Comparison of ENCODE assay signal across 13 cellular contexts in genomic region chr3:108603689-108604088, GRCh38. TPM values are rescaled to one million over a fixed set of nuclear protein-coding genes. Genes with fewer than 3 reads are reported as not detected.
DNase-seq lines count a peak whose midpoint lies in the region; ATAC-seq lines count a peak whose summit lies in the region.
"Had no signal": no experiment of that assay in that cellular context is flagged by ENCODE, and none has a peak within 500 bp of the region (broad histone marks: within the 10 kb centered on the region; RNA-seq: fewer than 3 reads in every experiment).

No MANE protein-coding gene starts in this region.

- no peak overlapping the region for H3K9ac ChIP-seq in adipocyte (ENCODE audit: low read length)

- peaks cover 17 to 20% of the 10 kb centered on the region in 2 donors for H3K4me1 Mint-ChIP-seq in natural killer cell treated with Interleukin-12 subunit alpha and Interleukin-12 subunit beta and Interleukin-15 and Interleukin-18, amount 100 ng/mL, for 72 hours (ENCODE audit: low read depth in 2 of 2)

- peaks cover 4% of the 10 kb centered on the region for H3K4me1 ChIP-seq in adipocyte (ENCODE audit: control insufficient read depth, insufficient read depth, low read length)
- H3K4me1 ChIP-seq: upper lobe of left lung had no signal

- H3K27ac ChIP-seq in KOPT-K1 (ENCODE audit: low read depth, low read length, poor library complexity, severe bottlenecking) (peak overlapping the region; percentile 31), caudate nucleus (ENCODE audit: low read depth, low read length) (no peak overlapping the region)
- H3K27ac ChIP-seq: HL-60 had no signal

- H3K9me3 ChIP-seq in KOPT-K1 (ENCODE audit: insufficient read depth, low read length, poor library complexity, severe bottlenecking) (peaks cover 15% of the 10 kb centered on the region), adipocyte (ENCODE audit: control insufficient read depth, low read length) (no peaks in the 10 kb centered on the region)
- H3K9me3 ChIP-seq: upper lobe of left lung had no signal

- H3K27me3 Mint-ChIP-seq in natural killer cell treated with Interleukin-12 subunit alpha and Interleukin-12 subunit beta and Interleukin-15 and Interleukin-18, amount 100 ng/mL, for 72 hours, result no peaks in the 10 kb centered on the region

- H3K36me3 ChIP-seq in KOPT-K1 (ENCODE audit: insufficient read depth, low read length) (no peaks in the 10 kb centered on the region), adipocyte (ENCODE audit: control insufficient read depth, insufficient read depth, low read length, severe bottlenecking) (no peaks in the 10 kb centered on the region)
- H3K36me3 ChIP-seq: upper lobe of left lung had no signal

- ATAC-seq in natural killer cell treated with Interleukin-12 subunit alpha and Interleukin-12 subunit beta and Interleukin-15 and Interleukin-18, amount 100 ng/mL, for 72 hours, result no peak
- ATAC-seq in GM21825 (IDR thresholded peaks at IDR 0.05; ENCODE audit: unreplicated experiment) (no peak), GM18511 (IDR thresholded peaks at IDR 0.05; ENCODE audit: unreplicated experiment) (no peak)

- H3K27me3 ChIP-seq in adipocyte (replicated peaks; ENCODE audit: control insufficient read depth, insufficient read depth, low read length), result no peaks in the 10 kb centered on the region
- H3K27me3 ChIP-seq: upper lobe of left lung had no signal

- no peaks in the 10 kb centered on the region for H3K36me3 Mint-ChIP-seq in natural killer cell treated with Interleukin-12 subunit alpha and Interleukin-12 subunit beta and Interleukin-15 and Interleukin-18, amount 100 ng/mL, for 72 hours

- H3K4me3 Mint-ChIP-seq in natural killer cell treated with Interleukin-12 subunit alpha and Interleukin-12 subunit beta and Interleukin-15 and Interleukin-18, amount 100 ng/mL, for 72 hours, result peak overlapping the region; percentile 26

- H3K4me3 ChIP-seq in adipocyte (ENCODE audit: low read length), result no peak overlapping the region
- H3K4me3 ChIP-seq: upper lobe of left lung had no signal

- peak overlapping the region; percentile 18 to 93 for H3K27ac Mint-ChIP-seq in natural killer cell treated with Interleukin-12 subunit alpha and Interleukin-12 subunit beta and Interleukin-15 and Interleukin-18, amount 100 ng/mL, for 72 hours

- no peaks in the 10 kb centered on the region for H3K9me3 Mint-ChIP-seq in natural killer cell treated with Interleukin-12 subunit alpha and Interleukin-12 subunit beta and Interleukin-15 and Interleukin-18, amount 100 ng/mL, for 72 hours

- DNase-seq in EH (ENCODE audit: low read depth) (peak; percentile 42), adipocyte (ENCODE audit: low read depth) (peak; percentile 22), NCI-H1048 (lab: John Stamatoyannopoulos, UW) (no peak), caudate nucleus (lab: John Stamatoyannopoulos, UW) (no peak)
- no peak for DNase-seq in natural killer cell treated with Interleukin-12 subunit alpha and Interleukin-12 subunit beta and Interleukin-15 and Interleukin-18, amount 100 ng/mL, for 72 hours (ENCODE audit: low spot score)
- DNase-seq: hippocampal formation, NCI-H2171 treated with DMSO at 0.1 percent for 48 hours, SHP77 treated with DMSO at 0.1 percent for 48 hours, upper lobe of left lung had no signal

RNA-seq across cellular contexts. Expression of gene DZIP3, which starts 14.2 kb away (rescaled TPM):
- total RNA-seq in natural killer cell treated with Interleukin-12 subunit alpha and Interleukin-12 subunit beta and Interleukin-15 and Interleukin-18, amount 100 ng/mL, for 72 hours, result 10 to 100 TPM in 1 of 2 donors, 1 to 10 TPM in 1; 7.7 to 10.1 TPM

RNA-seq across cellular contexts. Expression of gene CIP2A, which starts 14.5 kb away (rescaled TPM):
- total RNA-seq in natural killer cell treated with Interleukin-12 subunit alpha and Interleukin-12 subunit beta and Interleukin-15 and Interleukin-18, amount 100 ng/mL, for 72 hours, result 10 to 100 TPM; 27.0 to 48.1 TPM

Comparison
In these comparisons a context has a peak if more than half of its experiments do, and no peak if none do; other contexts are left out.
1. DNase-seq: peak in EH (single experiment) and adipocyte (single experiment); none in natural killer cell treated with Interleukin-12 subunit alpha and Interleukin-12 subunit beta and Interleukin-15 and Interleukin-18, amount 100 ng/mL, for 72 hours (single experiment), NCI-H1048 (single experiment) and caudate nucleus (0 of 61).